In the genomic region with DNA sequence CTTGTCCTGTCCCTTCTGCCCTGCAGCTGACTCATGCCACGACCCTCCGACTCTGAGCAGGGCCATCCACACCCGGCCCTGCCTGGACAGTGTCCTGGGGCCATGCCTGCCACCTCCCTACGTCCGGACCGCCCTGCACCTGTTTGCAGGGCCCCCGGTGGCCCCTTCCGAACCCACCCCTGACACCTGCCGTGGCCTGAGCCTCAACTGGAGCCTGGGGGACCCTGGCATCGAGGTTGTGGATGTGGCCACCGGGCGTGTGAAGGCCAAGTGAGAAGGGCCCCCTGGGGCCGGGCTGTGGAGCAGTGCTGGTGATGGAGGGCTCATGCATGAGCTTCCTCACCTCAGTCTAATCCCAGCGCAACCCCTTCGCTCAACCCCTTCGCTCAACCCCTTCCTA, we compare ENCODE assay signal across 21 cellular contexts. TPM values are rescaled to one million over a fixed set of nuclear protein-coding genes. Genes with fewer than 3 reads are reported as not detected.
A peak's percentile ranks its signal among the peaks of the same experiment; 100 is the strongest.
DNase-seq lines count a peak whose midpoint lies in the region; ATAC-seq, FAIRE-seq and TF ChIP-seq lines count a peak whose summit lies in the region.
"Had no signal": no experiment of that assay in that cellular context is flagged by ENCODE, and none has a peak within 500 bp of the region (broad histone marks: within the 10 kb centered on the region; RNA-seq: fewer than 3 reads in every experiment).

No MANE protein-coding gene starts in this region.

- no TSS peak for BruUV-seq in K562 (replicated peaks; lab: Mats Ljungman, UMichigan)

- H3K27ac ChIP-seq in BLaER1 (peak overlapping the region; percentile 70; the same call in 1 of the 2 replicates), K562 (ENCODE audit: extremely low read depth, low read depth, low read length) (no peak overlapping the region), keratinocyte (ENCODE audit: control insufficient read depth, insufficient read depth, low read length) (no peak overlapping the region), esophagus muscularis mucosa (replicated peaks in 1 of 4) (no peak overlapping the region)
- H3K27ac ChIP-seq: A549 had no signal

- TF ChIP-seq CTCF in K562 (IDR thresholded peaks at IDR 0.05 in 2 of 3, conservative IDR thresholded peaks at IDR 0.05 in 1 of 3; ENCODE audit: insufficient read depth in 2 of 3, low read depth in 1 of 3, low read length in 3 of 3) (no peak), keratinocyte (optimal IDR thresholded peaks at IDR 0.05 in 1 of 3, IDR thresholded peaks at IDR 0.05 in 1 of 3, conservative IDR thresholded peaks at IDR 0.05 in 1 of 3; ENCODE audit: extremely low read depth in 1 of 3, insufficient read depth in 2 of 3, low read length in 3 of 3) (no peak), esophagus muscularis mucosa (IDR thresholded peaks at IDR 0.05) (no peak)

- TF ChIP-seq POLR2A in K562 (conservative IDR thresholded peaks at IDR 0.05) (no peak), esophagus muscularis mucosa (IDR thresholded peaks at IDR 0.05; ENCODE audit: low read depth) (no peak)

- 0 out of 2 replicates have a peak overlapping the region, but pooled peaks have one; percentile 24 for H3K9ac ChIP-seq in BLaER1
- 0 out of 4 replicates have a peak overlapping the region, but pooled peaks of 1 of the 2 experiments have one; percentile 43 for H3K9ac ChIP-seq in K562 (ENCODE audit: insufficient read depth in 1 of 2, low read depth in 2 of 2, low read length in 2 of 2)
- peak overlapping the region; percentile 65 for H3K9ac ChIP-seq in keratinocyte (ENCODE audit: control insufficient read depth, extremely low read depth, insufficient read depth, low read length)

- TF ChIP-seq RAD21 in K562 (CRISPR knock-in tag; conservative IDR thresholded peaks at IDR 0.05 in 1 of 2, IDR thresholded peaks at IDR 0.05 in 1 of 2): no peak

- H3K36me3 ChIP-seq in BLaER1 (no peaks in the 10 kb centered on the region), K562 (ENCODE audit: control insufficient read depth, insufficient read depth, low read length) (no peaks in the 10 kb centered on the region), keratinocyte (ENCODE audit: control insufficient read depth in 2 of 2, extremely low read depth in 1 of 2, insufficient read depth in 2 of 2, low read length in 2 of 2) (no peaks in the 10 kb centered on the region), esophagus muscularis mucosa (no peaks in the 10 kb centered on the region)

- H3K4me3 ChIP-seq in BLaER1: no peak overlapping the region
- no peak overlapping the region for H3K4me3 ChIP-seq in K562
- H3K4me3 ChIP-seq in keratinocyte (ENCODE audit: control insufficient read depth in 2 of 3, extremely low read depth in 1 of 3, insufficient read depth in 2 of 3, low read depth in 1 of 3, low read length in 3 of 3): peak overlapping the region in 2 of 3 experiments; percentile 65 to 66
- no peak overlapping the region for H3K4me3 ChIP-seq in esophagus muscularis mucosa
- H3K4me3 ChIP-seq: A549, GM12878 had no signal

- H2AFZ ChIP-seq in K562 (ENCODE audit: low read depth, low read length) (no peak overlapping the region), keratinocyte (ENCODE audit: control insufficient read depth, low read length) (peak overlapping the region; percentile 88)

- no peaks in the 10 kb centered on the region for H4K20me1 ChIP-seq in BLaER1
- peaks cover 12% of the 10 kb centered on the region for H4K20me1 ChIP-seq in K562 (replicated peaks; ENCODE audit: control insufficient read depth, insufficient read depth, low read length)
- no peaks in the 10 kb centered on the region for H4K20me1 ChIP-seq in keratinocyte (ENCODE audit: control insufficient read depth, extremely low read depth, insufficient read depth, low read length)

- DNase-seq in K562 (ENCODE audit: extremely low read depth in 1 of 4, low spot score in 3 of 4) (no peak), keratinocyte (ENCODE audit: low read depth, low spot score) (no peak), esophagus muscularis mucosa (ENCODE audit: extremely low spot score) (no peak), HUDEP-2 (lab: John Stamatoyannopoulos, UW; ENCODE audit: unreplicated experiment in 76 of 76) (no peak)
- DNase-seq: CD8-positive, alpha-beta T cell; DMS53; EL; HCEC 1CT; KBM-7; NCI-H1694 treated with DMSO at 0.1 percent for 48 hours; NCI-H748 treated with DMSO at 0.1 percent for 48 hours; NK-92 treated with Interleukin-12 subunit alpha and Interleukin-12 subunit beta, amount 100 ng/mL, for 24 hours had no signal

- TF ChIP-seq EP300 in K562 (IDR thresholded peaks at IDR 0.05; ENCODE audit: low read length): no peak
- no peak for TF ChIP-seq EP300 in esophagus muscularis mucosa (IDR thresholded peaks at IDR 0.05)

- in situ Hi-C loops in K562 (cut with MboI): no loop called here

- H3K9me3 ChIP-seq in BLaER1: no peaks in the 10 kb centered on the region
- H3K9me3 ChIP-seq in K562 (replicated peaks; ENCODE audit: control insufficient read depth, insufficient read depth, low read depth, low read length): no peaks in the 10 kb centered on the region
- H3K9me3 ChIP-seq in keratinocyte (ENCODE audit: control insufficient read depth, low read depth, low read length): no peaks in the 10 kb centered on the region
- H3K9me3 ChIP-seq in esophagus muscularis mucosa: no peaks in the 10 kb centered on the region
- H3K9me3 ChIP-seq: A549 had no signal

- dilution Hi-C loops in keratinocyte (cut with MboI; ENCODE audit: extremely low pct_ligation_motif_present, low sequenced_read_pairs): no loop called here

- H3K9me1 ChIP-seq in K562 (ENCODE audit: control insufficient read depth, insufficient read depth, low read length) (peaks cover 4% of the 10 kb centered on the region), keratinocyte (ENCODE audit: control insufficient read depth, extremely low read depth, insufficient read depth, low read length) (no peaks in the 10 kb centered on the region)

- no peak for FAIRE-seq in K562 (lab: Jason Lieb, UNC)
- no peak for FAIRE-seq in keratinocyte (lab: Jason Lieb, UNC)
- FAIRE-seq: A549, GM12878, RCC 7860 had no signal

- WGBS in K562 (ENCODE audit: insufficient coverage, low coverage, missing lambda C conversion rate): 23% methylated on average over 16 of the region's 16 CpGs
- 92% methylated on average over 5 of the region's 16 CpGs for WGBS in esophagus muscularis mucosa

- intact Hi-C loops in K562 (cut with micrococcal nuclease): no loop called here
- intact Hi-C loops in esophagus muscularis mucosa (cut with DNase I): no loop called here

- POLR2A ChIA-PET in K562 (lab: Yijun Ruan, JAX): interaction anchor here (0.5 to 2.4 kb wide), 5 partner anchors 8 to 116 kb away, joined by 3 to 5 read pairs (median 3); a partner anchor contains a TSS

- H3K4me1 ChIP-seq in BLaER1 (peaks cover 72% of the 10 kb centered on the region), K562 (replicated peaks in 1 of 2; ENCODE audit: control insufficient read depth in 2 of 2, insufficient read depth in 2 of 2, low read length in 2 of 2) (peaks cover 0 to 38% of the 10 kb centered on the region in 2 experiments; a peak in 2 of 5 replicates), keratinocyte (ENCODE audit: control insufficient read depth, extremely low read depth, insufficient read depth, low read length) (peaks cover 34% of the 10 kb centered on the region), esophagus muscularis mucosa (peaks cover 0 to 6% (median 0%) of the 10 kb centered on the region in 4 donors)
- H3K4me1 ChIP-seq: A549 had no signal

- peak; percentile 8; the same call in 2 of the 3 replicates for ATAC-seq in K562
- no peak for ATAC-seq in HG03469 (IDR thresholded peaks at IDR 0.05; ENCODE audit: unreplicated experiment)
- ATAC-seq: CD8-positive, alpha-beta T cell; Right ventricle myocardium inferior had no signal

- H3K79me2 ChIP-seq in K562 (ENCODE audit: control insufficient read depth, insufficient read depth, low read length) (no peaks in the 10 kb centered on the region), keratinocyte (ENCODE audit: control insufficient read depth, insufficient read depth, low read length) (no peaks in the 10 kb centered on the region)

- H3K27me3 ChIP-seq in BLaER1 (no peaks in the 10 kb centered on the region), K562 (ENCODE audit: control insufficient read depth in 2 of 2, insufficient read depth in 2 of 2, low read length in 2 of 2) (peaks cover 73 to 88% of the 10 kb centered on the region in 2 experiments), keratinocyte (ENCODE audit: control insufficient read depth, extremely low read depth, insufficient read depth, low read length) (no peaks in the 10 kb centered on the region), esophagus muscularis mucosa (peaks cover 0 to 31% (median 0%) of the 10 kb centered on the region in 4 donors)

- H3K4me2 ChIP-seq in BLaER1: peak overlapping the region; percentile 95
- no peak overlapping the region for H3K4me2 ChIP-seq in K562 (ENCODE audit: insufficient read depth, low read length)
- H3K4me2 ChIP-seq in keratinocyte (ENCODE audit: control insufficient read depth, extremely low read depth, insufficient read depth, low read depth, low read length): peak overlapping the region; percentile 93
- H3K4me2 ChIP-seq: A549 had no signal

- CTCF ChIA-PET in K562 (lab: Yijun Ruan, JAX; ENCODE audit: low intra/inter-chr PET ratio): no interaction called here

RNA-seq across cellular contexts. Expression of a gene that starts 5.1 kb away (rescaled TPM):
- total RNA-seq in K562 (2011; cell fraction: chromatin; rRNA removed; ENCODE audit: low replicate concordance): not detected in 2 replicates
- not detected in 2 replicates for total RNA-seq in K562 (2011; cell fraction: nucleolus; rRNA removed)
- total RNA-seq in K562 (2011; cell fraction: nucleoplasm; rRNA removed): not detected in 2 replicates
- total RNA-seq in K562 (2014; rRNA removed) (not detected in 2 replicates), K562 (2014; rRNA removed; fragmentation: Illumina TruSeq; extraction: Trizol) (not detected in 2 replicates), K562 (2015; rRNA removed; fragmentation: Illumina TruSeq; extraction: Trizol) (not detected in 2 replicates), K562 (2021) (not detected in 2 replicates), esophagus muscularis mucosa (under 1 TPM in 3 of 4 donors, not detected in 1; 0.42 to 0.83 (median 0.80) TPM)
- polyA plus RNA-seq in K562 (2011; rRNA removed) (not detected in 2 replicates), K562 (2014; fragmentation: Illumina TruSeq; extraction: Trizol) (not detected in 2 replicates), K562 (2014; fragmentation: Nextera tagmentation; extraction: Ambion mirVana) (not detected), K562 (2014; rRNA removed) (0.07 TPM in 1 of 2 replicates, not detected in the other), keratinocyte (not detected in 3 replicates)
- not detected in 2 replicates for polyA plus RNA-seq in K562 (2011; cell fraction: cytosol; rRNA removed)
- polyA plus RNA-seq in K562 (2011; cell fraction: nucleus; rRNA removed): not detected in 2 replicates
- not detected in 2 replicates for polyA plus RNA-seq in K562 (2012)
- not detected in 2 replicates for polyA minus RNA-seq in K562 (2011; rRNA and poly(A)+ RNA removed)
- not detected in 2 replicates for polyA minus RNA-seq in K562 (2011; cell fraction: cytosol; rRNA and poly(A)+ RNA removed)
- not detected in 2 replicates for polyA minus RNA-seq in K562 (2011; cell fraction: nucleus; rRNA and poly(A)+ RNA removed)
- not detected for polyA plus RNA-seq in keratinocyte (2011; ENCODE audit: low read depth)
- polyA plus RNA-seq in keratinocyte (2011; cell fraction: cytosol; rRNA removed): not detected in 2 replicates
- polyA plus RNA-seq in keratinocyte (2011; cell fraction: nucleus; rRNA removed): not detected in 2 replicates
- not detected in 2 replicates for polyA plus RNA-seq in keratinocyte (2012; ENCODE audit: low replicate concordance)
- not detected in 3 replicates for polyA minus RNA-seq in keratinocyte
- polyA minus RNA-seq in keratinocyte (2011; cell fraction: cytosol; rRNA and poly(A)+ RNA removed): not detected
- polyA minus RNA-seq in keratinocyte (2011; cell fraction: nucleus; rRNA and poly(A)+ RNA removed): not detected in 2 replicates
- total RNA-seq: CD8-positive, alpha-beta T cell; NCI-H460; OCI-LY7; Right ventricle myocardium inferior had no signal
- polyA plus RNA-seq: A549, BJ had no signal

RNA-seq across cellular contexts. Expression of a gene that starts 9.2 kb away (rescaled TPM):
- total RNA-seq in K562 (2011; cell fraction: chromatin; rRNA removed; ENCODE audit: low replicate concordance): 116 and 351 TPM in 2 replicates
- 244 and 250 TPM in 2 replicates for total RNA-seq in K562 (2011; cell fraction: nucleolus; rRNA removed)
- 152 and 153 TPM in 2 replicates for total RNA-seq in K562 (2011; cell fraction: nucleoplasm; rRNA removed)
- total RNA-seq in K562 (2014; rRNA removed): 26.2 and 43.0 TPM in 2 replicates
- 7.9 and 9.8 TPM in 2 replicates for total RNA-seq in K562 (2014; rRNA removed; fragmentation: Illumina TruSeq; extraction: Trizol)
- 22.3 and 23.0 TPM in 2 replicates for total RNA-seq in K562 (2015; rRNA removed; fragmentation: Illumina TruSeq; extraction: Trizol)
- total RNA-seq in K562 (2021): 46.6 and 55.0 TPM in 2 replicates
- polyA plus RNA-seq in K562 (2011; rRNA removed): 16.7 and 31.2 TPM in 2 replicates
- polyA plus RNA-seq in K562 (2011; cell fraction: cytosol; rRNA removed): 19.9 and 24.5 TPM in 2 replicates
- polyA plus RNA-seq in K562 (2011; cell fraction: nucleus; rRNA removed): 377 and 587 TPM in 2 replicates
- polyA plus RNA-seq in K562 (2012): 49.7 and 55.2 TPM in 2 replicates
- 21.0 and 35.4 TPM in 2 replicates for polyA plus RNA-seq in K562 (2014; fragmentation: Illumina TruSeq; extraction: Trizol)
- 1 to 10 TPM; 1.5 TPM for polyA plus RNA-seq in K562 (2014; fragmentation: Nextera tagmentation; extraction: Ambion mirVana)
- polyA plus RNA-seq in K562 (2014; rRNA removed): 64.8 and 74.8 TPM in 2 replicates
- polyA minus RNA-seq in K562 (2011; rRNA and poly(A)+ RNA removed): 15.9 and 16.8 TPM in 2 replicates
- 12.5 and 15.9 TPM in 2 replicates for polyA minus RNA-seq in K562 (2011; cell fraction: cytosol; rRNA and poly(A)+ RNA removed)
- 100 and 102 TPM in 2 replicates for polyA minus RNA-seq in K562 (2011; cell fraction: nucleus; rRNA and poly(A)+ RNA removed)
- 6.5 to 11.4 TPM (median 9.9 TPM) in 3 replicates for polyA plus RNA-seq in keratinocyte
- 8.0 TPM for polyA plus RNA-seq in keratinocyte (2011; ENCODE audit: low read depth)
- polyA plus RNA-seq in keratinocyte (2011; cell fraction: cytosol; rRNA removed): 2.8 and 4.0 TPM in 2 replicates
- 52.4 and 61.1 TPM in 2 replicates for polyA plus RNA-seq in keratinocyte (2011; cell fraction: nucleus; rRNA removed)
- 14.6 and 15.1 TPM in 2 replicates for polyA plus RNA-seq in keratinocyte (2012; ENCODE audit: low replicate concordance)
- polyA minus RNA-seq in keratinocyte: 12.1 to 32.3 TPM (median 16.4 TPM) in 3 replicates
- 8.2 TPM for polyA minus RNA-seq in keratinocyte (2011; cell fraction: cytosol; rRNA and poly(A)+ RNA removed)
- polyA minus RNA-seq in keratinocyte (2011; cell fraction: nucleus; rRNA and poly(A)+ RNA removed): 15.7 and 15.8 TPM in 2 replicates
- 10 to 100 TPM; 15.6 to 39.6 (median 21.8) TPM for total RNA-seq in esophagus muscularis mucosa

RNA-seq across cellular contexts. Expression of a gene that starts 43.7 kb away (rescaled TPM):
- total RNA-seq in K562 (2011; cell fraction: chromatin; rRNA removed; ENCODE audit: low replicate concordance): not detected in 2 replicates
- not detected in 2 replicates for total RNA-seq in K562 (2011; cell fraction: nucleolus; rRNA removed)
- not detected in 2 replicates for total RNA-seq in K562 (2011; cell fraction: nucleoplasm; rRNA removed)
- total RNA-seq in K562 (2014; rRNA removed) (not detected in 2 replicates), K562 (2014; rRNA removed; fragmentation: Illumina TruSeq; extraction: Trizol) (not detected in 2 replicates), K562 (2015; rRNA removed; fragmentation: Illumina TruSeq; extraction: Trizol) (not detected in 2 replicates), K562 (2021) (not detected in 2 replicates), esophagus muscularis mucosa (not detected)
- polyA plus RNA-seq in K562 (2011; rRNA removed) (not detected in 2 replicates), K562 (2014; fragmentation: Illumina TruSeq; extraction: Trizol) (not detected in 2 replicates), K562 (2014; fragmentation: Nextera tagmentation; extraction: Ambion mirVana) (not detected), K562 (2014; rRNA removed) (not detected in 2 replicates), keratinocyte (not detected in 3 replicates)
- polyA plus RNA-seq in K562 (2011; cell fraction: cytosol; rRNA removed): not detected in 2 replicates
- polyA plus RNA-seq in K562 (2011; cell fraction: nucleus; rRNA removed): not detected in 2 replicates
- polyA plus RNA-seq in K562 (2012): not detected in 2 replicates
- not detected in 2 replicates for polyA minus RNA-seq in K562 (2011; rRNA and poly(A)+ RNA removed)
- polyA minus RNA-seq in K562 (2011; cell fraction: cytosol; rRNA and poly(A)+ RNA removed): not detected in 2 replicates
- not detected in 2 replicates for polyA minus RNA-seq in K562 (2011; cell fraction: nucleus; rRNA and poly(A)+ RNA removed)
- not detected for polyA plus RNA-seq in keratinocyte (2011; ENCODE audit: low read depth)
- polyA plus RNA-seq in keratinocyte (2011; cell fraction: cytosol; rRNA removed): not detected in 2 replicates
- polyA plus RNA-seq in keratinocyte (2011; cell fraction: nucleus; rRNA removed): not detected in 2 replicates
- polyA plus RNA-seq in keratinocyte (2012; ENCODE audit: low replicate concordance): not detected in 2 replicates
- not detected in 3 replicates for polyA minus RNA-seq in keratinocyte
- not detected for polyA minus RNA-seq in keratinocyte (2011; cell fraction: cytosol; rRNA and poly(A)+ RNA removed)
- not detected in 2 replicates for polyA minus RNA-seq in keratinocyte (2011; cell fraction: nucleus; rRNA and poly(A)+ RNA removed)
- total RNA-seq: CD8-positive, alpha-beta T cell; GM12878; OCI-LY7; Right ventricle myocardium inferior had no signal
- polyA plus RNA-seq: A549, BJ, GM12878 had no signal

RNA-seq across cellular contexts. Expression of a gene that starts 51.0 kb away (rescaled TPM):
- not detected in 2 replicates for total RNA-seq in K562 (2011; cell fraction: chromatin; rRNA removed; ENCODE audit: low replicate concordance)
- not detected in 2 replicates for total RNA-seq in K562 (2011; cell fraction: nucleolus; rRNA removed)
- total RNA-seq in K562 (2011; cell fraction: nucleoplasm; rRNA removed): not detected in 2 replicates
- total RNA-seq in K562 (2014; rRNA removed) (not detected in 2 replicates), K562 (2014; rRNA removed; fragmentation: Illumina TruSeq; extraction: Trizol) (not detected in 2 replicates), K562 (2015; rRNA removed; fragmentation: Illumina TruSeq; extraction: Trizol) (not detected in 2 replicates), K562 (2021) (not detected in 2 replicates), esophagus muscularis mucosa (under 1 TPM in 2 of 4 donors, not detected in 2; 0.66 to 0.78 TPM)
- polyA plus RNA-seq in K562 (2011; rRNA removed) (not detected in 2 replicates), K562 (2014; fragmentation: Illumina TruSeq; extraction: Trizol) (not detected in 2 replicates), K562 (2014; fragmentation: Nextera tagmentation; extraction: Ambion mirVana) (not detected), K562 (2014; rRNA removed) (0.01 and 0.23 TPM in 2 replicates), keratinocyte (0.01 TPM in 1 of 3 replicates, not detected in the others)
- polyA plus RNA-seq in K562 (2011; cell fraction: cytosol; rRNA removed): 0.03 TPM in 1 of 2 replicates, not detected in the other
- polyA plus RNA-seq in K562 (2011; cell fraction: nucleus; rRNA removed): 0.04 and 0.20 TPM in 2 replicates
- polyA plus RNA-seq in K562 (2012): 0.14 and 0.18 TPM in 2 replicates
- not detected in 2 replicates for polyA minus RNA-seq in K562 (2011; rRNA and poly(A)+ RNA removed)
- polyA minus RNA-seq in K562 (2011; cell fraction: cytosol; rRNA and poly(A)+ RNA removed): not detected in 2 replicates
- not detected in 2 replicates for polyA minus RNA-seq in K562 (2011; cell fraction: nucleus; rRNA and poly(A)+ RNA removed)
- polyA plus RNA-seq in keratinocyte (2011; ENCODE audit: low read depth): not detected
- polyA plus RNA-seq in keratinocyte (2011; cell fraction: cytosol; rRNA removed): not detected in 2 replicates
- polyA plus RNA-seq in keratinocyte (2011; cell fraction: nucleus; rRNA removed): 0.05 and 0.15 TPM in 2 replicates
- polyA plus RNA-seq in keratinocyte (2012; ENCODE audit: low replicate concordance): 0.03 and 1.4 TPM in 2 replicates
- polyA minus RNA-seq in keratinocyte: not detected in 3 replicates
- not detected for polyA minus RNA-seq in keratinocyte (2011; cell fraction: cytosol; rRNA and poly(A)+ RNA removed)
- polyA minus RNA-seq in keratinocyte (2011; cell fraction: nucleus; rRNA and poly(A)+ RNA removed): not detected in 2 replicates
- total RNA-seq: CD8-positive, alpha-beta T cell; GM12878; NCI-H460; Right ventricle myocardium inferior had no signal
- polyA plus RNA-seq: BJ had no signal

RNA-seq across cellular contexts. Expression of a gene that starts 51.1 kb away (rescaled TPM):
- 41.6 and 67.8 TPM in 2 replicates for total RNA-seq in K562 (2011; cell fraction: chromatin; rRNA removed; ENCODE audit: low replicate concordance)
- total RNA-seq in K562 (2011; cell fraction: nucleolus; rRNA removed): 17.2 and 22.9 TPM in 2 replicates
- total RNA-seq in K562 (2011; cell fraction: nucleoplasm; rRNA removed): 32.9 and 33.4 TPM in 2 replicates
- 19.7 and 20.5 TPM in 2 replicates for total RNA-seq in K562 (2014; rRNA removed)
- total RNA-seq in K562 (2014; rRNA removed; fragmentation: Illumina TruSeq; extraction: Trizol): 31.5 and 36.4 TPM in 2 replicates
- 38.6 and 39.9 TPM in 2 replicates for total RNA-seq in K562 (2015; rRNA removed; fragmentation: Illumina TruSeq; extraction: Trizol)
- 26.4 and 27.7 TPM in 2 replicates for total RNA-seq in K562 (2021)
- 41.2 and 45.7 TPM in 2 replicates for polyA plus RNA-seq in K562 (2011; rRNA removed)
- polyA plus RNA-seq in K562 (2011; cell fraction: cytosol; rRNA removed): 14.2 and 29.2 TPM in 2 replicates
- polyA plus RNA-seq in K562 (2011; cell fraction: nucleus; rRNA removed): 21.6 and 41.6 TPM in 2 replicates
- polyA plus RNA-seq in K562 (2012): 30.0 and 50.6 TPM in 2 replicates
- polyA plus RNA-seq in K562 (2014; fragmentation: Illumina TruSeq; extraction: Trizol): 24.1 and 26.9 TPM in 2 replicates
- polyA plus RNA-seq in K562 (2014; fragmentation: Nextera tagmentation; extraction: Ambion mirVana): 10 to 100 TPM; 14.8 to 16.3 TPM
- polyA plus RNA-seq in K562 (2014; rRNA removed): 25.8 and 31.0 TPM in 2 replicates
- polyA minus RNA-seq in K562 (2011; rRNA and poly(A)+ RNA removed): 44.1 and 45.6 TPM in 2 replicates
- 13.4 and 18.9 TPM in 2 replicates for polyA minus RNA-seq in K562 (2011; cell fraction: cytosol; rRNA and poly(A)+ RNA removed)
- 8.1 and 13.8 TPM in 2 replicates for polyA minus RNA-seq in K562 (2011; cell fraction: nucleus; rRNA and poly(A)+ RNA removed)
- polyA plus RNA-seq in keratinocyte: 13.3 to 18.1 TPM (median 14.9 TPM) in 3 replicates
- polyA plus RNA-seq in keratinocyte (2011; ENCODE audit: low read depth): 15.7 TPM
- 9.7 and 17.3 TPM in 2 replicates for polyA plus RNA-seq in keratinocyte (2011; cell fraction: cytosol; rRNA removed)
- polyA plus RNA-seq in keratinocyte (2011; cell fraction: nucleus; rRNA removed): 17.7 and 20.8 TPM in 2 replicates
- 10.2 and 12.5 TPM in 2 replicates for polyA plus RNA-seq in keratinocyte (2012; ENCODE audit: low replicate concordance)
- polyA minus RNA-seq in keratinocyte: 5.1 to 17.3 TPM (median 16.3 TPM) in 3 replicates
- 14.8 TPM for polyA minus RNA-seq in keratinocyte (2011; cell fraction: cytosol; rRNA and poly(A)+ RNA removed)
- 9.0 and 11.0 TPM in 2 replicates for polyA minus RNA-seq in keratinocyte (2011; cell fraction: nucleus; rRNA and poly(A)+ RNA removed)
- total RNA-seq in esophagus muscularis mucosa: 10 to 100 TPM in 3 of 4 donors, 1 to 10 TPM in 1; 7.1 to 14.6 (median 11.4) TPM

Comparison
In these comparisons a context has a peak if more than half of its experiments do, and no peak if none do; other contexts are left out.
1. H3K4me3 ChIP-seq: peak in keratinocyte (2 of 3); none in BLaER1 (single experiment), K562 (single experiment) and esophagus muscularis mucosa (0 of 4).